In genomic region chr14:93880025-93880820, GRCh38 we compare ENCODE assay signal across 1 cellular context.
A peak's percentile ranks its signal among the peaks of the same experiment; 100 is the strongest.
TF ChIP-seq lines count a peak whose summit lies in the region.

No MANE protein-coding gene starts in this region.

TF ChIP-seq in HEK293, 187 proteins besides CTCF, POLR2A, EP300 and RAD21 (continued from another document and continues in another):
- TF ChIP-seq ZNF449 (tag by site-specific recombination; IDR thresholded peaks at IDR 0.05): peak; percentile 64
- peak; percentile 27; the same call in 1 of the 2 replicates for TF ChIP-seq ZNF335 (tag by site-specific recombination; conservative IDR thresholded peaks at IDR 0.05)
- peak; percentile 55; the same call in 1 of the 2 replicates for TF ChIP-seq ZNF843 (tag by site-specific recombination; IDR thresholded peaks at IDR 0.05)
- no peak for TF ChIP-seq ZNF184 (tag by site-specific recombination; IDR thresholded peaks at IDR 0.05)
- peak; percentile 63; the same call in 1 of the 2 replicates for TF ChIP-seq PRDM10 (tag by site-specific recombination; IDR thresholded peaks at IDR 0.05)
- TF ChIP-seq ZNF10 (tag by site-specific recombination; IDR thresholded peaks at IDR 0.05): no peak
- TF ChIP-seq ZFHX2 (tag by site-specific recombination; conservative IDR thresholded peaks at IDR 0.05): no peak
- no peak for TF ChIP-seq ZNF157 (tag by site-specific recombination; IDR thresholded peaks at IDR 0.05)
- no peak for TF ChIP-seq MYNN (tag by site-specific recombination; IDR thresholded peaks at IDR 0.05; ENCODE audit: borderline replicate concordance)
- 0 out of 2 replicates have a peak, but pooled peaks have one; percentile 6 for TF ChIP-seq GLI2 (tag by site-specific recombination; IDR thresholded peaks at IDR 0.05; ENCODE audit: borderline replicate concordance, low read depth)
- TF ChIP-seq MEIS1 (CRISPR knock-in tag; IDR thresholded peaks at IDR 0.05; ENCODE audit: borderline replicate concordance): no peak
- TF ChIP-seq ZNF404 (tag by site-specific recombination; IDR thresholded peaks at IDR 0.05): no peak
- no peak for TF ChIP-seq ZNF768 (tag by site-specific recombination; IDR thresholded peaks at IDR 0.05)
- TF ChIP-seq OSR2 (tag by site-specific recombination; IDR thresholded peaks at IDR 0.05): peak; percentile 92
- TF ChIP-seq ZNF140 (tag by site-specific recombination; IDR thresholded peaks at IDR 0.05): peak; percentile 45; the same call in 1 of the 2 replicates
- TF ChIP-seq ZSCAN4 (tag by site-specific recombination; IDR thresholded peaks at IDR 0.05): no peak
- no peak for TF ChIP-seq ZBTB6 (tag by site-specific recombination; IDR thresholded peaks at IDR 0.05)
- peak; percentile 72 for TF ChIP-seq KLF17 (tag by site-specific recombination; IDR thresholded peaks at IDR 0.05)
- no peak for TF ChIP-seq ZNF785 (tag by site-specific recombination; IDR thresholded peaks at IDR 0.05)
- no peak for TF ChIP-seq ZNF660 (tag by site-specific recombination; IDR thresholded peaks at IDR 0.05)
- TF ChIP-seq ZNF221 (tag by site-specific recombination; IDR thresholded peaks at IDR 0.05; ENCODE audit: borderline replicate concordance): no peak
- TF ChIP-seq ZNF624 (tag by site-specific recombination; IDR thresholded peaks at IDR 0.05): no peak
- no peak for TF ChIP-seq ZNF274 (IDR thresholded peaks at IDR 0.05; ENCODE audit: low read length)
- no peak for TF ChIP-seq ZNF274 (tag by site-specific recombination; IDR thresholded peaks at IDR 0.05; ENCODE audit: borderline replicate concordance)
- TF ChIP-seq ZNF670 (tag by site-specific recombination; IDR thresholded peaks at IDR 0.05; ENCODE audit: low read depth): no peak
- TF ChIP-seq ZNF837 (tag by site-specific recombination; IDR thresholded peaks at IDR 0.05): no peak
- TF ChIP-seq ZNF280C (tag by site-specific recombination; IDR thresholded peaks at IDR 0.05): no peak
- no peak for TF ChIP-seq ZNF555 (tag by site-specific recombination; conservative IDR thresholded peaks at IDR 0.05)
- no peak for TF ChIP-seq ZNF248 (tag by site-specific recombination; IDR thresholded peaks at IDR 0.05)
- TF ChIP-seq GLI4 (tag by site-specific recombination; IDR thresholded peaks at IDR 0.05): no peak
- TF ChIP-seq ZBTB20 (tag by site-specific recombination; IDR thresholded peaks at IDR 0.05): no peak
- no peak for TF ChIP-seq PRDM1 (tag by site-specific recombination; IDR thresholded peaks at IDR 0.05)
- no peak for TF ChIP-seq RBAK (tag by site-specific recombination; IDR thresholded peaks at IDR 0.05)
- TF ChIP-seq KLF10 (tag by site-specific recombination; IDR thresholded peaks at IDR 0.05): peak; percentile 47; the same call in 1 of the 2 replicates
- no peak for TF ChIP-seq ZBTB7A (tag by site-specific recombination; IDR thresholded peaks at IDR 0.05; ENCODE audit: low read depth)
- TF ChIP-seq ZNF585B (tag by site-specific recombination; IDR thresholded peaks at IDR 0.05): 0 out of 2 replicates have a peak, but pooled peaks have one; percentile 10
- peak; percentile 47; the same call in 1 of the 2 replicates for TF ChIP-seq ZFP3 (tag by site-specific recombination; IDR thresholded peaks at IDR 0.05; ENCODE audit: low read depth)
- TF ChIP-seq ZNF138 (tag by site-specific recombination; IDR thresholded peaks at IDR 0.05; ENCODE audit: borderline replicate concordance): no peak
- TF ChIP-seq ZNF501 (tag by site-specific recombination; IDR thresholded peaks at IDR 0.05): no peak
- no peak for TF ChIP-seq ELK4 (IDR thresholded peaks at IDR 0.05; ENCODE audit: borderline replicate concordance, low read depth, low read length)
- TF ChIP-seq ZNF114 (tag by site-specific recombination; IDR thresholded peaks at IDR 0.05): no peak
- no peak for TF ChIP-seq ZNF202 (tag by site-specific recombination; IDR thresholded peaks at IDR 0.05; ENCODE audit: borderline replicate concordance)
- TF ChIP-seq ZNF292 (tag by site-specific recombination; IDR thresholded peaks at IDR 0.05; ENCODE audit: borderline replicate concordance, low read depth): no peak
- peak; percentile 100 for TF ChIP-seq GLIS1 (tag by site-specific recombination; IDR thresholded peaks at IDR 0.05)
- no peak for TF ChIP-seq ZNF626 (tag by site-specific recombination; IDR thresholded peaks at IDR 0.05)
- TF ChIP-seq ZNF19 (tag by site-specific recombination; IDR thresholded peaks at IDR 0.05; ENCODE audit: low read depth): no peak
- TF ChIP-seq ZSCAN18 (tag by site-specific recombination; IDR thresholded peaks at IDR 0.05): no peak
- TF ChIP-seq ZNF2 (tag by site-specific recombination; IDR thresholded peaks at IDR 0.05): no peak
- TF ChIP-seq TCF7L2 (IDR thresholded peaks at IDR 0.05; ENCODE audit: borderline replicate concordance, low read depth, low read length): 0 out of 2 replicates have a peak, but pooled peaks have one; percentile 21
- no peak for TF ChIP-seq ZBTB17 (tag by site-specific recombination; IDR thresholded peaks at IDR 0.05)
- TF ChIP-seq ZBTB49 (tag by site-specific recombination; IDR thresholded peaks at IDR 0.05; ENCODE audit: low read depth): no peak
- TF ChIP-seq ZBTB26 (tag by site-specific recombination; optimal IDR thresholded peaks at IDR 0.05): no peak
